ENCODE assay signal across 13 cellular contexts in genomic region chr2:174617713-174618112, GRCh38. TPM values are rescaled to one million over a fixed set of nuclear protein-coding genes. Genes with fewer than 3 reads are reported as not detected.
DNase-seq lines count a peak whose midpoint lies in the region; ATAC-seq, FAIRE-seq and TF ChIP-seq lines count a peak whose summit lies in the region.
"Had no signal": no experiment of that assay in that cellular context is flagged by ENCODE, and none has a peak within 500 bp of the region (broad histone marks: within the 10 kb centered on the region; RNA-seq: fewer than 3 reads in every experiment).

No MANE protein-coding gene starts in this region.

- FAIRE-seq in H54 (lab: Jason Lieb, UNC), result peak; percentile 65

- peaks cover 0 to 80% (median 0%) of the 10 kb centered on the region in 11 experiments; a peak in 3 of 22 replicates for H4K20me1 ChIP-seq in BLaER1 treated with 17β-estradiol and CSF1 and Interleukin-3, amounts not matched to agents 10 nM and 100 nM

- no peak overlapping the region for H4K91ac ChIP-seq in mesenchymal stem cell (ENCODE audit: low read length)

- no peak overlapping the region for H2BK12ac ChIP-seq in mesenchymal stem cell (ENCODE audit: low read length in 2 of 2)

- no peak overlapping the region for H2BK120ac ChIP-seq in mesenchymal stem cell (ENCODE audit: low read depth, low read length)

- ATAC-seq in activated naive CD8-positive, alpha-beta T cell treated with anti-CD3 and anti-CD28 coated beads, Interleukin-2, amount 50 U/mL, for 24 hours, result peak; percentile 74
- no peak for ATAC-seq in HG03439 (IDR thresholded peaks at IDR 0.05; ENCODE audit: unreplicated experiment)
- ATAC-seq: SK-N-SH treated with all-trans-retinoic acid at 6 μM for 48 hours had no signal

- no peak overlapping the region for H3K4me3 ChIP-seq in BLaER1 treated with 17β-estradiol and CSF1 and Interleukin-3, amounts not matched to agents 10 nM and 100 nM
- no peak overlapping the region for H3K4me3 ChIP-seq in mesenchymal stem cell (ENCODE audit: insufficient read depth in 1 of 2, low read depth in 1 of 2, low read length in 2 of 2)
- H3K4me3 ChIP-seq: esophagus squamous epithelium had no signal

- H3K4me3 Mint-ChIP-seq in activated naive CD8-positive, alpha-beta T cell treated with anti-CD3 and anti-CD28 coated beads, Interleukin-2, amount 50 U/mL, for 24 hours, result peak overlapping the region; percentile 68
- no peak overlapping the region for H3K4me3 Mint-ChIP-seq in osteocyte (ENCODE audit: unreplicated experiment)

- peaks cover 49% of the 10 kb centered on the region for H3K36me3 Mint-ChIP-seq in activated naive CD8-positive, alpha-beta T cell treated with anti-CD3 and anti-CD28 coated beads, Interleukin-2, amount 50 U/mL, for 24 hours (ENCODE audit: low read depth)
- peaks cover 4% of the 10 kb centered on the region for H3K36me3 Mint-ChIP-seq in osteocyte (ENCODE audit: unreplicated experiment)

- H3K9ac ChIP-seq in BLaER1 treated with 17β-estradiol and CSF1 and Interleukin-3, amounts not matched to agents 10 nM and 100 nM, result no peak overlapping the region
- no peak overlapping the region for H3K9ac ChIP-seq in mesenchymal stem cell (ENCODE audit: low read length)

- H3K4me1 Mint-ChIP-seq in activated naive CD8-positive, alpha-beta T cell treated with anti-CD3 and anti-CD28 coated beads, Interleukin-2, amount 50 U/mL, for 24 hours, result peaks cover 88% of the 10 kb centered on the region
- H3K4me1 Mint-ChIP-seq in osteocyte (ENCODE audit: unreplicated experiment), result peaks cover 51% of the 10 kb centered on the region

- WGBS in mesenchymal stem cell, result 94% methylated on average over 2 of the region's 3 CpGs

- no peak overlapping the region for H2BK15ac ChIP-seq in mesenchymal stem cell (ENCODE audit: low read depth, poor library complexity, severe bottlenecking)

- DNase-seq in H54 (ENCODE audit: insufficient read length, low spot score) (no peak), osteocyte (ENCODE audit: extremely low spot score, unreplicated experiment) (no peak), SIG-M5 (lab: John Stamatoyannopoulos, UW) (no peak), mesenchymal stem cell (no peak), NCI-H1105 treated with DMSO at 0.1 percent for 48 hours (lab: John Stamatoyannopoulos, UW) (no peak)
- no peak for DNase-seq in activated naive CD8-positive, alpha-beta T cell treated with anti-CD3 and anti-CD28 coated beads, Interleukin-2, amount 50 U/mL, for 24 hours
- DNase-seq: esophagus squamous epithelium; NCI-H2029 treated with DMSO at 0.1 percent for 48 hours; posterior cingulate gyrus; stimulated activated naive CD4-positive, alpha-beta T cell had no signal

- H2AFZ ChIP-seq in mesenchymal stem cell (ENCODE audit: low read depth, low read length), result no peak overlapping the region

- H4K8ac ChIP-seq in mesenchymal stem cell (ENCODE audit: low read length), result no peak overlapping the region

- H3K9me3 Mint-ChIP-seq in activated naive CD8-positive, alpha-beta T cell treated with anti-CD3 and anti-CD28 coated beads, Interleukin-2, amount 50 U/mL, for 24 hours, result no peaks in the 10 kb centered on the region
- H3K9me3 Mint-ChIP-seq in osteocyte (ENCODE audit: unreplicated experiment), result no peaks in the 10 kb centered on the region

- H3K4ac ChIP-seq in mesenchymal stem cell (ENCODE audit: low read depth in 1 of 2, low read length in 2 of 2), result no peak overlapping the region

- H3K27me3 Mint-ChIP-seq in activated naive CD8-positive, alpha-beta T cell treated with anti-CD3 and anti-CD28 coated beads, Interleukin-2, amount 50 U/mL, for 24 hours, result no peaks in the 10 kb centered on the region
- H3K27me3 Mint-ChIP-seq in osteocyte (ENCODE audit: unreplicated experiment), result no peaks in the 10 kb centered on the region

- H3K14ac ChIP-seq in mesenchymal stem cell (ENCODE audit: low read length in 2 of 2), result no peak overlapping the region

- no peak overlapping the region for H3K18ac ChIP-seq in mesenchymal stem cell (ENCODE audit: low read depth in 1 of 2, low read length in 2 of 2)

- H3K4me2 ChIP-seq in BLaER1 treated with 17β-estradiol and CSF1 and Interleukin-3, amounts not matched to agents 10 nM and 100 nM, result peak overlapping the region in 10 of 11 experiments; percentile 9 to 87 (median 37); a peak in 14 of 22 replicates
- H3K4me2 ChIP-seq in mesenchymal stem cell (ENCODE audit: low read length, poor library complexity, severe bottlenecking), result no peak overlapping the region

- peaks cover 20% of the 10 kb centered on the region for H3K79me1 ChIP-seq in mesenchymal stem cell (replicated peaks; ENCODE audit: low read length, poor library complexity, severe bottlenecking)

- H3K9me3 ChIP-seq in BLaER1 treated with 17β-estradiol and CSF1 and Interleukin-3, amounts not matched to agents 10 nM and 100 nM (replicated peaks in 1 of 11), result no peaks in the 10 kb centered on the region
- no peaks in the 10 kb centered on the region for H3K9me3 ChIP-seq in mesenchymal stem cell (ENCODE audit: control insufficient read depth, low read length)
- H3K9me3 ChIP-seq: esophagus squamous epithelium had no signal

- H3K27ac ChIP-seq in BLaER1 treated with 17β-estradiol and CSF1 and Interleukin-3, amounts not matched to agents 10 nM and 100 nM, result no peak overlapping the region
- H3K27ac ChIP-seq in mesenchymal stem cell (ENCODE audit: low read length, poor library complexity, severe bottlenecking), result no peak overlapping the region

- peak overlapping the region; percentile 97 for H3K27ac Mint-ChIP-seq in activated naive CD8-positive, alpha-beta T cell treated with anti-CD3 and anti-CD28 coated beads, Interleukin-2, amount 50 U/mL, for 24 hours
- peak overlapping the region; percentile 72 for H3K27ac Mint-ChIP-seq in osteocyte (ENCODE audit: unreplicated experiment)

- no peak overlapping the region for H2AK5ac ChIP-seq in mesenchymal stem cell (ENCODE audit: low read length, severe bottlenecking)

- no peak for TF ChIP-seq POLR2A in H54 (IDR thresholded peaks at IDR 0.05; ENCODE audit: low read depth, low read length)

- H3K36me3 ChIP-seq in BLaER1 treated with 17β-estradiol and CSF1 and Interleukin-3, amounts not matched to agents 10 nM and 100 nM, result peaks cover 0 to 65% (median 3%) of the 10 kb centered on the region in 11 experiments; a peak in 9 of 22 replicates
- H3K36me3 ChIP-seq in mesenchymal stem cell (ENCODE audit: control insufficient read depth in 1 of 2, insufficient read depth in 2 of 2, low read depth in 1 of 2, low read length in 2 of 2), result peaks cover 0 to 10% of the 10 kb centered on the region in 2 experiments
- H3K36me3 ChIP-seq: esophagus squamous epithelium had no signal

- H2BK5ac ChIP-seq in mesenchymal stem cell (ENCODE audit: low read depth, low read length, poor library complexity, severe bottlenecking), result no peak overlapping the region

- no peak overlapping the region for H3K23ac ChIP-seq in mesenchymal stem cell (ENCODE audit: low read length in 2 of 2)

- H3K4me1 ChIP-seq in BLaER1 treated with 17β-estradiol and CSF1 and Interleukin-3, amounts not matched to agents 10 nM and 100 nM, result peaks cover 21 to 60% (median 23%) of the 10 kb centered on the region in 10 experiments
- H3K4me1 ChIP-seq in mesenchymal stem cell (ENCODE audit: control insufficient read depth, insufficient read depth, low read depth, low read length), result peaks cover 3% of the 10 kb centered on the region

- no peaks in the 10 kb centered on the region for H3K27me3 ChIP-seq in BLaER1 treated with 17β-estradiol and CSF1 and Interleukin-3, amounts not matched to agents 10 nM and 100 nM
- H3K27me3 ChIP-seq in mesenchymal stem cell (ENCODE audit: control insufficient read depth in 1 of 2, insufficient read depth in 1 of 2, low read length in 2 of 2), result no peaks in the 10 kb centered on the region
- H3K27me3 ChIP-seq: esophagus squamous epithelium had no signal

- TF ChIP-seq CTCF in osteocyte (IDR thresholded peaks at IDR 0.05), result no peak

RNA-seq across cellular contexts. Expression of gene WIPF1, which starts 20.1 kb away (rescaled TPM):
- total RNA-seq in osteocyte, result 57.7 and 60.1 TPM in 2 replicates
- 52.6 TPM for polyA plus RNA-seq in mesenchymal stem cell (2013, experiment 1 of 2)
- polyA plus RNA-seq in mesenchymal stem cell (2013, experiment 2 of 2), result 53.6 TPM
